Comparison of ENCODE assay signal across 18 cellular contexts in the genomic region with DNA sequence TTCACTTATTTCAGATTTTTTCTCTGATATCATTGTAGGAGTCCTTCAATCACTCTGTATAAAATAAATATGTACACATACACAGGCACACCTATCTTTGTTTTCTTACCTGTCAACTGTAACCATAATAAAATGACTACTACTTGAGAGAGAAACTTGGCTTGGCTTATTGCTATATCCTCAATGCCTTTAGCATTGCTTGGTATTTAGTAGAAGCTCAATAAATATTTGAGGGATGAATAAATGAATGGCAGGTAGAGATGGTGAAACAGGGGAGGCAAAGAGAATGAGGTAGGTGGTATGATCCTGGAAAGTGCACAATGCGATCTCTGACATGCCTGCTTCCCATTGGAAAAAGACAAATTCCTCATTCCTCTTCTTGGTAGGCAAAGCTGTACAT. TPM values are rescaled to one million over a fixed set of nuclear protein-coding genes. Genes with fewer than 3 reads are reported as not detected.
DNase-seq lines count a peak whose midpoint lies in the region; ATAC-seq, FAIRE-seq and TF ChIP-seq lines count a peak whose summit lies in the region.
"Had no signal": no experiment of that assay in that cellular context is flagged by ENCODE, and none has a peak within 500 bp of the region (broad histone marks: within the 10 kb centered on the region; RNA-seq: fewer than 3 reads in every experiment).

No MANE protein-coding gene starts in this region.

- no peaks in the 10 kb centered on the region for H3K79me2 ChIP-seq in PC-3 (ENCODE audit: low read length)
- no peaks in the 10 kb centered on the region for H3K79me2 ChIP-seq in keratinocyte (ENCODE audit: control insufficient read depth, insufficient read depth, low read length)

- H3K9me1 ChIP-seq in keratinocyte (ENCODE audit: control insufficient read depth, extremely low read depth, insufficient read depth, low read length) = no peaks in the 10 kb centered on the region

- H3K4me3 ChIP-seq in PC-3 (ENCODE audit: low read length) (no peak overlapping the region), keratinocyte (ENCODE audit: control insufficient read depth in 2 of 3, extremely low read depth in 1 of 3, insufficient read depth in 2 of 3, low read depth in 1 of 3, low read length in 3 of 3) (no peak overlapping the region)
- H3K4me3 ChIP-seq: K562, SJSA1 had no signal

- no peak for TF ChIP-seq CTCF in PC-3 (conservative IDR thresholded peaks at IDR 0.05; ENCODE audit: low read depth, low read length)
- TF ChIP-seq CTCF in keratinocyte (optimal IDR thresholded peaks at IDR 0.05 in 1 of 3, IDR thresholded peaks at IDR 0.05 in 1 of 3, conservative IDR thresholded peaks at IDR 0.05 in 1 of 3; ENCODE audit: extremely low read depth in 1 of 3, insufficient read depth in 2 of 3, low read length in 3 of 3) = no peak

- H3K36me3 ChIP-seq in PC-3 (ENCODE audit: low read depth, low read length) (no peaks in the 10 kb centered on the region), keratinocyte (ENCODE audit: control insufficient read depth in 2 of 2, extremely low read depth in 1 of 2, insufficient read depth in 2 of 2, low read length in 2 of 2) (no peaks in the 10 kb centered on the region)
- H3K36me3 ChIP-seq: SJSA1 had no signal

- peak overlapping the region; percentile 60 for H3K4me2 ChIP-seq in PC-3 (ENCODE audit: low read length)
- peak overlapping the region; percentile 40 for H3K4me2 ChIP-seq in keratinocyte (ENCODE audit: control insufficient read depth, extremely low read depth, insufficient read depth, low read depth, low read length)

- ATAC-seq in stimulated activated naive CD8-positive, alpha-beta T cell treated with anti-CD3 and anti-CD28 coated beads, Interleukin-15, amount 100 ng/mL, for 72 hours = no peak
- peak; percentile 68 for ATAC-seq in PC-3
- ATAC-seq: K562 had no signal

- H3K4me1 Mint-ChIP-seq in stimulated activated naive CD8-positive, alpha-beta T cell treated with anti-CD3 and anti-CD28 coated beads, Interleukin-15, Interleukin-2, amounts not matched to agents 100 ng/mL and 50 ng/mL, for 24 hours (ENCODE audit: low read depth) = no peaks in the 10 kb centered on the region
- no peaks in the 10 kb centered on the region for H3K4me1 Mint-ChIP-seq in stimulated activated naive CD8-positive, alpha-beta T cell treated with anti-CD3 and anti-CD28 coated beads, Interleukin-15, amount 100 ng/mL, for 72 hours
- H3K4me1 Mint-ChIP-seq in activated T-helper 2 cell treated with anti-CD3 and anti-CD28 coated beads, Interferon-gamma antibody, Interleukin-2, Interleukin-4, amounts not matched to agents 10 μg/mL and 5 μg/mL and 100 μg/mL, durations not matched to agents 14 hours and 24 hours and 36 hours (ENCODE audit: low read depth) = peaks cover 13% of the 10 kb centered on the region

- peaks cover 43% of the 10 kb centered on the region for H3K4me1 ChIP-seq in PC-3 (ENCODE audit: insufficient read depth, low read length)
- peaks cover 25% of the 10 kb centered on the region for H3K4me1 ChIP-seq in keratinocyte (ENCODE audit: control insufficient read depth, extremely low read depth, insufficient read depth, low read length)

- H3K27ac ChIP-seq in PC-3 (ENCODE audit: low read length) = peak overlapping the region; percentile 95
- peak overlapping the region; percentile 65 for H3K27ac ChIP-seq in keratinocyte (ENCODE audit: control insufficient read depth, insufficient read depth, low read length)
- H3K27ac ChIP-seq: HL-60, RWPE1, SJSA1 had no signal

- H3K4me3 Mint-ChIP-seq in stimulated activated naive CD8-positive, alpha-beta T cell treated with anti-CD3 and anti-CD28 coated beads, Interleukin-15, Interleukin-2, amounts not matched to agents 100 ng/mL and 50 ng/mL, for 24 hours = no peak overlapping the region
- H3K4me3 Mint-ChIP-seq in stimulated activated naive CD8-positive, alpha-beta T cell treated with anti-CD3 and anti-CD28 coated beads, Interleukin-15, amount 100 ng/mL, for 72 hours = no peak overlapping the region
- no peak overlapping the region for H3K4me3 Mint-ChIP-seq in activated T-helper 2 cell treated with anti-CD3 and anti-CD28 coated beads, Interferon-gamma antibody, Interleukin-2, Interleukin-4, amounts not matched to agents 10 μg/mL and 5 μg/mL and 100 μg/mL, durations not matched to agents 14 hours and 24 hours and 36 hours (ENCODE audit: low read depth)
- H3K4me3 Mint-ChIP-seq: CD4-positive, alpha-beta T cell had no signal

- intact Hi-C loops in PC-3 (cut with micrococcal nuclease) = no loop called here
- intact Hi-C loops in activated T-helper 2 cell treated with anti-CD3 and anti-CD28 coated beads, Interferon-gamma antibody, Interleukin-2, Interleukin-4, amounts not matched to agents 10 μg/mL and 5 μg/mL and 100 μg/mL, durations not matched to agents 14 hours and 24 hours and 36 hours (cut with micrococcal nuclease) = no loop called here

- no peak for DNase-seq in stimulated activated naive CD8-positive, alpha-beta T cell treated with anti-CD3 and anti-CD28 coated beads, Interleukin-15, amount 100 ng/mL, for 72 hours
- peak; percentile 93 for DNase-seq in PC-3
- DNase-seq in keratinocyte (ENCODE audit: low read depth, low spot score) = no peak
- DNase-seq in DMS 273 (lab: John Stamatoyannopoulos, UW; ENCODE audit: unreplicated experiment) = no peak
- no peak for DNase-seq in activated T-helper 2 cell treated with anti-CD3 and anti-CD28 coated beads, Interferon-gamma antibody, Interleukin-2, Interleukin-4, amounts not matched to agents 10 μg/mL and 5 μg/mL and 100 μg/mL, durations not matched to agents 14 hours and 24 hours and 36 hours (ENCODE audit: low spot score)
- no peak for DNase-seq in NK-92 (lab: John Stamatoyannopoulos, UW; ENCODE audit: unreplicated experiment)
- DNase-seq: CD4-positive, alpha-beta T cell; GOT3; NCI-H1105; NCI-H1694 treated with DMSO at 0.1 percent for 48 hours; NCI-H510A had no signal

- H3K9me3 Mint-ChIP-seq in stimulated activated naive CD8-positive, alpha-beta T cell treated with anti-CD3 and anti-CD28 coated beads, Interleukin-15, Interleukin-2, amounts not matched to agents 100 ng/mL and 50 ng/mL, for 24 hours = peaks cover 8% of the 10 kb centered on the region
- no peaks in the 10 kb centered on the region for H3K9me3 Mint-ChIP-seq in stimulated activated naive CD8-positive, alpha-beta T cell treated with anti-CD3 and anti-CD28 coated beads, Interleukin-15, amount 100 ng/mL, for 72 hours
- H3K9me3 Mint-ChIP-seq in activated T-helper 2 cell treated with anti-CD3 and anti-CD28 coated beads, Interferon-gamma antibody, Interleukin-2, Interleukin-4, amounts not matched to agents 10 μg/mL and 5 μg/mL and 100 μg/mL, durations not matched to agents 14 hours and 24 hours and 36 hours = no peaks in the 10 kb centered on the region

- no peaks in the 10 kb centered on the region for H3K27me3 Mint-ChIP-seq in stimulated activated naive CD8-positive, alpha-beta T cell treated with anti-CD3 and anti-CD28 coated beads, Interleukin-15, Interleukin-2, amounts not matched to agents 100 ng/mL and 50 ng/mL, for 24 hours
- H3K27me3 Mint-ChIP-seq in stimulated activated naive CD8-positive, alpha-beta T cell treated with anti-CD3 and anti-CD28 coated beads, Interleukin-15, amount 100 ng/mL, for 72 hours = no peaks in the 10 kb centered on the region
- H3K27me3 Mint-ChIP-seq in activated T-helper 2 cell treated with anti-CD3 and anti-CD28 coated beads, Interferon-gamma antibody, Interleukin-2, Interleukin-4, amounts not matched to agents 10 μg/mL and 5 μg/mL and 100 μg/mL, durations not matched to agents 14 hours and 24 hours and 36 hours (ENCODE audit: low read depth) = no peaks in the 10 kb centered on the region
- H3K27me3 Mint-ChIP-seq: CD4-positive, alpha-beta T cell had no signal

- H3K27me3 ChIP-seq in PC-3 (ENCODE audit: low read length) = no peaks in the 10 kb centered on the region
- H3K27me3 ChIP-seq in keratinocyte (ENCODE audit: control insufficient read depth, extremely low read depth, insufficient read depth, low read length) = no peaks in the 10 kb centered on the region
- H3K27me3 ChIP-seq: SJSA1 had no signal

- no peaks in the 10 kb centered on the region for H3K36me3 Mint-ChIP-seq in stimulated activated naive CD8-positive, alpha-beta T cell treated with anti-CD3 and anti-CD28 coated beads, Interleukin-15, Interleukin-2, amounts not matched to agents 100 ng/mL and 50 ng/mL, for 24 hours (ENCODE audit: low read depth)
- H3K36me3 Mint-ChIP-seq in activated T-helper 2 cell treated with anti-CD3 and anti-CD28 coated beads, Interferon-gamma antibody, Interleukin-2, Interleukin-4, amounts not matched to agents 10 μg/mL and 5 μg/mL and 100 μg/mL, durations not matched to agents 14 hours and 24 hours and 36 hours (ENCODE audit: low read depth) = no peaks in the 10 kb centered on the region

- dilution Hi-C loops in keratinocyte (cut with MboI; ENCODE audit: extremely low pct_ligation_motif_present, low sequenced_read_pairs) = no loop called here

- POLR2A ChIA-PET in PC-3 (lab: Charles Lee; ENCODE audit: unreplicated experiment) = interaction anchor here (0.6 to 0.7 kb wide), 3 partner anchors 13 to 320 kb away, joined by 3 read pairs; no protein-coding TSS in a partner anchor

- H3K27ac Mint-ChIP-seq in stimulated activated naive CD8-positive, alpha-beta T cell treated with anti-CD3 and anti-CD28 coated beads, Interleukin-15, Interleukin-2, amounts not matched to agents 100 ng/mL and 50 ng/mL, for 24 hours = peak overlapping the region; percentile 16
- H3K27ac Mint-ChIP-seq in stimulated activated naive CD8-positive, alpha-beta T cell treated with anti-CD3 and anti-CD28 coated beads, Interleukin-15, amount 100 ng/mL, for 72 hours = no peak overlapping the region
- H3K27ac Mint-ChIP-seq in activated T-helper 2 cell treated with anti-CD3 and anti-CD28 coated beads, Interferon-gamma antibody, Interleukin-2, Interleukin-4, amounts not matched to agents 10 μg/mL and 5 μg/mL and 100 μg/mL, durations not matched to agents 14 hours and 24 hours and 36 hours = no peak overlapping the region
- H3K27ac Mint-ChIP-seq: CD4-positive, alpha-beta T cell had no signal

- no peak for FAIRE-seq in keratinocyte (lab: Jason Lieb, UNC)
- FAIRE-seq: K562 had no signal

- H3K9me2 ChIP-seq in PC-3 (replicated peaks; ENCODE audit: low read length) = no peaks in the 10 kb centered on the region

- CTCF ChIA-PET in PC-3 (lab: Charles Lee) = no interaction called here

- H4K20me1 ChIP-seq in PC-3 (ENCODE audit: low read length) = no peaks in the 10 kb centered on the region
- H4K20me1 ChIP-seq in keratinocyte (ENCODE audit: control insufficient read depth, extremely low read depth, insufficient read depth, low read length) = no peaks in the 10 kb centered on the region

- H2AFZ ChIP-seq in PC-3 (ENCODE audit: low read length) (no peak overlapping the region; the same call in 1 of the 2 replicates), keratinocyte (ENCODE audit: control insufficient read depth, low read length) (peak overlapping the region; percentile 17)

- H3K9ac ChIP-seq in PC-3 (ENCODE audit: low read length) (peak overlapping the region; percentile 70), keratinocyte (ENCODE audit: control insufficient read depth, extremely low read depth, insufficient read depth, low read length) (no peak overlapping the region)

- no TSS peak for BruUV-seq in PC-3 (replicated peaks; lab: Mats Ljungman, UMichigan)

- H3K9me3 ChIP-seq in PC-3 (ENCODE audit: low read length) (no peaks in the 10 kb centered on the region), keratinocyte (ENCODE audit: control insufficient read depth, low read depth, low read length) (no peaks in the 10 kb centered on the region)
- H3K9me3 ChIP-seq: SJSA1 had no signal

- peaks cover 9% of the 10 kb centered on the region for H3F3A ChIP-seq in PC-3 (ENCODE audit: low read length, unreplicated experiment)

RNA-seq across cellular contexts. Expression of a gene that starts 21.8 kb away (rescaled TPM):
- 23.4 and 25.7 TPM in 2 replicates for total RNA-seq in PC-3 (2014; rRNA removed)
- 0.08 to 0.29 TPM in 2 of 3 replicates, not detected in the other for polyA plus RNA-seq in keratinocyte
- not detected for polyA plus RNA-seq in keratinocyte (2011; ENCODE audit: low read depth)
- polyA plus RNA-seq in keratinocyte (2011; cell fraction: cytosol; rRNA removed) = 0.09 and 0.19 TPM in 2 replicates
- polyA plus RNA-seq in keratinocyte (2011; cell fraction: nucleus; rRNA removed) = 0.08 and 0.37 TPM in 2 replicates
- 0.48 TPM in 1 of 2 replicates, not detected in the other for polyA plus RNA-seq in keratinocyte (2012; ENCODE audit: low replicate concordance)
- polyA minus RNA-seq in keratinocyte = 0.23 TPM in 1 of 3 replicates, not detected in the others
- not detected for polyA minus RNA-seq in keratinocyte (2011; cell fraction: cytosol; rRNA and poly(A)+ RNA removed)
- polyA minus RNA-seq in keratinocyte (2011; cell fraction: nucleus; rRNA and poly(A)+ RNA removed) = not detected in 2 replicates
- total RNA-seq in activated T-helper 2 cell treated with anti-CD3 and anti-CD28 coated beads, Interferon-gamma antibody, Interleukin-2, Interleukin-4, amounts not matched to agents 10 μg/mL and 5 μg/mL and 100 μg/mL, durations not matched to agents 14 hours and 24 hours and 36 hours = not detected in 2 replicates
- total RNA-seq: CD4-positive, alpha-beta T cell; K562; OCI-LY7; SJSA1 had no signal
- polyA plus RNA-seq: K562 had no signal

RNA-seq across cellular contexts. Expression of a gene that starts 38.4 kb away (rescaled TPM):
- not detected in 2 replicates for total RNA-seq in PC-3 (2014; rRNA removed)
- not detected in 3 replicates for polyA plus RNA-seq in keratinocyte
- not detected for polyA plus RNA-seq in keratinocyte (2011; ENCODE audit: low read depth)
- polyA plus RNA-seq in keratinocyte (2011; cell fraction: cytosol; rRNA removed) = not detected in 2 replicates
- polyA plus RNA-seq in keratinocyte (2011; cell fraction: nucleus; rRNA removed) = not detected in 2 replicates
- not detected in 2 replicates for polyA plus RNA-seq in keratinocyte (2012; ENCODE audit: low replicate concordance)
- not detected in 3 replicates for polyA minus RNA-seq in keratinocyte
- polyA minus RNA-seq in keratinocyte (2011; cell fraction: cytosol; rRNA and poly(A)+ RNA removed) = not detected
- polyA minus RNA-seq in keratinocyte (2011; cell fraction: nucleus; rRNA and poly(A)+ RNA removed) = not detected in 2 replicates
- not detected in 2 replicates for total RNA-seq in activated T-helper 2 cell treated with anti-CD3 and anti-CD28 coated beads, Interferon-gamma antibody, Interleukin-2, Interleukin-4, amounts not matched to agents 10 μg/mL and 5 μg/mL and 100 μg/mL, durations not matched to agents 14 hours and 24 hours and 36 hours
- total RNA-seq: CD4-positive, alpha-beta T cell; K562; M059J; OCI-LY7; SJSA1 had no signal
- polyA plus RNA-seq: K562 had no signal

RNA-seq across cellular contexts. Expression of a gene that starts 54.5 kb away (rescaled TPM):
- 239 and 267 TPM in 2 replicates for total RNA-seq in PC-3 (2014; rRNA removed)
- 12.0 to 40.7 TPM (median 35.5 TPM) in 3 replicates for polyA plus RNA-seq in keratinocyte
- polyA plus RNA-seq in keratinocyte (2011; ENCODE audit: low read depth) = 1.1 TPM
- 36.6 and 37.0 TPM in 2 replicates for polyA plus RNA-seq in keratinocyte (2011; cell fraction: cytosol; rRNA removed)
- polyA plus RNA-seq in keratinocyte (2011; cell fraction: nucleus; rRNA removed) = 92.7 and 98.5 TPM in 2 replicates
- polyA plus RNA-seq in keratinocyte (2012; ENCODE audit: low replicate concordance) = 3.6 and 28.9 TPM in 2 replicates
- polyA minus RNA-seq in keratinocyte = 1.6 to 8.3 TPM (median 3.4 TPM) in 3 replicates
- polyA minus RNA-seq in keratinocyte (2011; cell fraction: cytosol; rRNA and poly(A)+ RNA removed) = 8.6 TPM
- polyA minus RNA-seq in keratinocyte (2011; cell fraction: nucleus; rRNA and poly(A)+ RNA removed) = 10.4 and 15.7 TPM in 2 replicates
- total RNA-seq in activated T-helper 2 cell treated with anti-CD3 and anti-CD28 coated beads, Interferon-gamma antibody, Interleukin-2, Interleukin-4, amounts not matched to agents 10 μg/mL and 5 μg/mL and 100 μg/mL, durations not matched to agents 14 hours and 24 hours and 36 hours = not detected in 2 replicates
- total RNA-seq: CD4-positive, alpha-beta T cell; OCI-LY7 had no signal

Comparison
In these comparisons a context has a peak if more than half of its experiments do, and no peak if none do; other contexts are left out.
1. RNA of a gene that starts 21.8 kb away (total RNA-seq): 23.4 to 25.7 TPM in PC-3; not detected in activated T-helper 2 cell treated with anti-CD3 and anti-CD28 coated beads, Interferon-gamma antibody, Interleukin-2, Interleukin-4, amounts not matched to agents 10 μg/mL and 5 μg/mL and 100 μg/mL, durations not matched to agents 14 hours and 24 hours and 36 hours; every median in the first group is over 10 times any median in the second.
2. RNA of a gene that starts 54.5 kb away (total RNA-seq): 239 to 267 TPM in PC-3; not detected in activated T-helper 2 cell treated with anti-CD3 and anti-CD28 coated beads, Interferon-gamma antibody, Interleukin-2, Interleukin-4, amounts not matched to agents 10 μg/mL and 5 μg/mL and 100 μg/mL, durations not matched to agents 14 hours and 24 hours and 36 hours; every median in the first group is over 100 times any median in the second.